8 cellular contexts compared by ENCODE assay signal in genomic region chr6:105991561-105992314, GRCh38.
DNase-seq lines count a peak whose midpoint lies in the region; ATAC-seq and TF ChIP-seq lines count a peak whose summit lies in the region.

No MANE protein-coding gene starts in this region.

- no peaks in the 10 kb centered on the region for H4K20me1 ChIP-seq in IMR-90 (ENCODE audit: insufficient read depth, low read length)

- no peaks in the 10 kb centered on the region for H3K27me3 ChIP-seq in IMR-90 (ENCODE audit: control insufficient read depth, insufficient read depth, low read length)
- peaks cover 0 to 3% of the 10 kb centered on the region in 2 donors for H3K27me3 ChIP-seq in esophagus (ENCODE audit: control insufficient read depth in 1 of 2, insufficient read depth in 2 of 2, low read length in 2 of 2)
- H3K27me3 ChIP-seq in ovary, result no peaks in the 10 kb centered on the region

- H3K27ac Mint-ChIP-seq in activated CD4-positive, alpha-beta memory T cell treated with anti-CD3 and anti-CD28 coated beads for 36 hours, result peak overlapping the region; percentile 81

- peak overlapping the region; percentile 94 for H3K23ac ChIP-seq in IMR-90 (ENCODE audit: low read depth, low read length)

- H3K4ac ChIP-seq in IMR-90 (ENCODE audit: low read depth, low read length), result peak overlapping the region; percentile 61

- CTCF ChIA-PET in IMR-90 (lab: Yijun Ruan, JAX), result interaction anchor here (0.9 to 1.2 kb wide), 2 partner anchors 15 to 94 kb away, joined by 3 read pairs; partner anchors contain the start of gene PRDM1
- CTCF ChIA-PET in activated CD4-positive, alpha-beta memory T cell treated with anti-CD3 and anti-CD28 coated beads for 36 hours (lab: Charles Lee), result interaction anchor here (0.8 to 3.0 kb wide), 9 partner anchors 9 to 539 kb away, joined by 3 to 23 read pairs (median 5); partner anchors contain the start of gene PRDM1

- peaks cover 32% of the 10 kb centered on the region for H3K4me1 Mint-ChIP-seq in activated CD4-positive, alpha-beta memory T cell treated with anti-CD3 and anti-CD28 coated beads for 36 hours (ENCODE audit: low read depth)

- WGBS in IMR-90 (ENCODE audit: extremely low coverage in 2 of 2, insufficient read length in 1 of 2), 2 experiments, result no CpG with 5 or more reads among the region's 23 CpGs
- WGBS in esophagus, 2 donors, result 5 to 9% methylated on average over 23 of the region's 23 CpGs
- 7 to 9% (median 7%) methylated on average over 23 of the region's 23 CpGs for WGBS in ovary, 3 donors

- no peaks in the 10 kb centered on the region for H3K9me3 Mint-ChIP-seq in activated CD4-positive, alpha-beta memory T cell treated with anti-CD3 and anti-CD28 coated beads for 36 hours

- H3K27ac ChIP-seq in IMR-90 (ENCODE audit: insufficient read depth, low read length) (peak overlapping the region; percentile 18; the same call in 1 of the 2 replicates), esophagus (ENCODE audit: low read depth in 2 of 2, low read length in 1 of 2) (peak overlapping the region; percentile 24 to 65), ovary (no peak overlapping the region)

- peak overlapping the region; percentile 88 for H3K4me3 Mint-ChIP-seq in activated CD4-positive, alpha-beta memory T cell treated with anti-CD3 and anti-CD28 coated beads for 36 hours

- H3K79me1 ChIP-seq in IMR-90 (ENCODE audit: low read depth in 1 of 2, low read length in 2 of 2), result peaks cover 0 to 25% of the 10 kb centered on the region in 2 experiments; a peak in 2 of 4 replicates

- H3K36me3 ChIP-seq in IMR-90 (ENCODE audit: control insufficient read depth, insufficient read depth, low read length) (no peaks in the 10 kb centered on the region), esophagus (ENCODE audit: control insufficient read depth in 2 of 2, insufficient read depth in 2 of 2, low read length in 1 of 2) (no peaks in the 10 kb centered on the region), ovary (no peaks in the 10 kb centered on the region)

- peak overlapping the region; percentile 73 for H3K4me3 ChIP-seq in GM08714 (ENCODE audit: low read length)
- peak overlapping the region; percentile 72 for H3K4me3 ChIP-seq in IMR-90 (ENCODE audit: insufficient read depth, low read depth, low read length)
- H3K4me3 ChIP-seq in esophagus (ENCODE audit: low read depth in 1 of 2, low read length in 2 of 2), result peak overlapping the region; percentile 56 to 78
- peak overlapping the region; percentile 68 for H3K4me3 ChIP-seq in ovary

- peaks cover 5% of the 10 kb centered on the region for H3K4me1 ChIP-seq in IMR-90 (ENCODE audit: control insufficient read depth, insufficient read depth, low read length)
- peaks cover 0 to 4% of the 10 kb centered on the region in 2 donors for H3K4me1 ChIP-seq in esophagus (ENCODE audit: control insufficient read depth in 2 of 2, insufficient read depth in 2 of 2, low read length in 1 of 2)
- H3K4me1 ChIP-seq in ovary (ENCODE audit: insufficient read depth), result no peaks in the 10 kb centered on the region

- intact Hi-C loops in IMR-90 (cut with micrococcal nuclease) (loop anchor here (5.0 kb wide), 2 partner anchors 194 to 389 kb away; no protein-coding TSS in a partner anchor), ovary (cut with DNase I) (loop anchor here in 2 of 4 donors (10.0 kb wide), 3 partner anchors 93 to 507 kb away; partner anchors contain the start of gene PRDM1 (in 2 of the 2))
- intact Hi-C loops in activated CD4-positive, alpha-beta memory T cell treated with anti-CD3 and anti-CD28 coated beads for 36 hours (cut with micrococcal nuclease), result loop anchor here (1.0 to 10.0 kb wide), 9 partner anchors 8 to 537 kb away; partner anchors contain the start of gene PRDM1

- peak overlapping the region; percentile 78 for H3K56ac ChIP-seq in IMR-90 (ENCODE audit: extremely low read depth, insufficient read depth, low read length)

- POLR2A ChIA-PET in IMR-90 (lab: Charles Lee; ENCODE audit: unreplicated experiment), result interaction anchor here (0.5 to 1.0 kb wide), 3 partner anchors 98 to 257 kb away, joined by 3 read pairs; no protein-coding TSS in a partner anchor
- POLR2A ChIA-PET in activated CD4-positive, alpha-beta memory T cell treated with anti-CD3 and anti-CD28 coated beads for 36 hours (lab: Charles Lee), result interaction anchor here (0.7 to 4.7 kb wide), 8 partner anchors 9 to 112 kb away, joined by 3 to 59 read pairs (median 6); partner anchors contain the start of gene PRDM1

- no peak for TF ChIP-seq POLR2A in IMR-90 (IDR thresholded peaks at IDR 0.05; ENCODE audit: low read depth, low read length)
- no peak for TF ChIP-seq POLR2A in ovary (IDR thresholded peaks at IDR 0.05)

- H3K36me3 Mint-ChIP-seq in activated CD4-positive, alpha-beta memory T cell treated with anti-CD3 and anti-CD28 coated beads for 36 hours, result no peaks in the 10 kb centered on the region

- peak overlapping the region; percentile 27 for H2BK5ac ChIP-seq in IMR-90 (ENCODE audit: low read depth, low read length, poor library complexity, severe bottlenecking)

- peak overlapping the region; percentile 54 to 79 for H4K8ac ChIP-seq in IMR-90 (ENCODE audit: low read depth in 2 of 2, low read length in 2 of 2)

- peak overlapping the region; percentile 84 for H2AK9ac ChIP-seq in IMR-90 (replicated peaks; ENCODE audit: low read depth, low read length, poor library complexity)

- ATAC-seq in GM21529 (IDR thresholded peaks at IDR 0.05; ENCODE audit: unreplicated experiment) (peak; percentile 30), IMR-90 (ENCODE audit: low read depth) (no peak)

- DNase-seq in IMR-90, result no peak
- DNase-seq in activated CD4-positive, alpha-beta memory T cell treated with anti-CD3 and anti-CD28 coated beads for 36 hours, result peak; percentile 63
- peak; percentile 33 to 53 (median 37) for DNase-seq in ovary
- DNase-seq in NCI-H1694 (lab: John Stamatoyannopoulos, UW), result no peak
- no peak for DNase-seq in retina

- no peaks in the 10 kb centered on the region for H3K9me3 ChIP-seq in IMR-90 (ENCODE audit: control insufficient read depth, insufficient read depth, low read length)
- H3K9me3 ChIP-seq in esophagus (ENCODE audit: control insufficient read depth in 2 of 2, insufficient read depth in 1 of 2, low read depth in 1 of 2, low read length in 1 of 2), result no peaks in the 10 kb centered on the region
- no peaks in the 10 kb centered on the region for H3K9me3 ChIP-seq in ovary

- no peak for TF ChIP-seq EP300 in ovary (IDR thresholded peaks at IDR 0.05)

- peak overlapping the region; percentile 81 for H2BK120ac ChIP-seq in IMR-90 (ENCODE audit: low read depth, low read length)

- peak overlapping the region; percentile 35 for H3K9ac ChIP-seq in IMR-90 (ENCODE audit: low read depth, low read length)

- H2BK20ac ChIP-seq in IMR-90 (ENCODE audit: low read depth, low read length), result peak overlapping the region; percentile 73

- peak overlapping the region; percentile 73 for H3K4me2 ChIP-seq in IMR-90 (ENCODE audit: low read depth, low read length)

- peaks cover 42% of the 10 kb centered on the region for H3K27me3 Mint-ChIP-seq in activated CD4-positive, alpha-beta memory T cell treated with anti-CD3 and anti-CD28 coated beads for 36 hours

- peak overlapping the region; percentile 99 for H2AFZ ChIP-seq in IMR-90 (replicated peaks; ENCODE audit: low read length, poor library complexity)

- peaks cover 12% of the 10 kb centered on the region for H3K9me1 ChIP-seq in IMR-90 (ENCODE audit: insufficient read depth, low read length)

- H2AK5ac ChIP-seq in IMR-90 (ENCODE audit: low read depth, low read length), result no peak overlapping the region; the same call in 1 of the 2 replicates

- no peak for TF ChIP-seq CTCF in IMR-90 (conservative IDR thresholded peaks at IDR 0.05; ENCODE audit: low read depth, low read length)
- TF ChIP-seq CTCF in ovary (IDR thresholded peaks at IDR 0.05), result no peak

- no TSS peak for BruUV-seq in IMR-90 (replicated peaks; lab: Mats Ljungman, UMichigan)

- in situ Hi-C loops in IMR-90 (cut with MboI; ENCODE audit: low sequenced_read_pairs), result loop anchor here (10.0 kb wide), 1 partner anchor 387 kb away; no protein-coding TSS in a partner anchor

- H3K14ac ChIP-seq in IMR-90 (replicated peaks; ENCODE audit: low read depth, low read length), result peak overlapping the region; percentile 90

- dilution Hi-C loops in IMR-90 (cut with HindIII; ENCODE audit: low sequenced_read_pairs, unreplicated experiment), result no loop called here

- peak overlapping the region; percentile 26 for H4K91ac ChIP-seq in IMR-90 (ENCODE audit: insufficient read depth, low read depth, low read length)

- H3K18ac ChIP-seq in IMR-90 (ENCODE audit: low read depth, low read length), result peak overlapping the region; percentile 29

- peak overlapping the region; percentile 49; the same call in 2 of the 3 replicates for H2BK15ac ChIP-seq in IMR-90 (ENCODE audit: low read depth, low read length)

- TF ChIP-seq RAD21 in IMR-90 (IDR thresholded peaks at IDR 0.05; ENCODE audit: low read length), result no peak

- H4K5ac ChIP-seq in IMR-90 (ENCODE audit: low read depth, low read length), result peak overlapping the region; percentile 3

TF ChIP-seq in IMR-90, 13 proteins besides CTCF, POLR2A, EP300 and RAD21 (continues in another document):
- no peak for TF ChIP-seq NFE2L2 (IDR thresholded peaks at IDR 0.05; ENCODE audit: low read depth, low read length)
- no peak for TF ChIP-seq MXI1 (IDR thresholded peaks at IDR 0.05; ENCODE audit: borderline replicate concordance, low read depth, low read length)
- no peak for TF ChIP-seq CEBPB (IDR thresholded peaks at IDR 0.05; ENCODE audit: low read depth, low read length)
- TF ChIP-seq SMC3 (IDR thresholded peaks at IDR 0.05; ENCODE audit: low read depth, low read length), result no peak
- TF ChIP-seq FOS (IDR thresholded peaks at IDR 0.05; ENCODE audit: low read depth, low read length), result no peak
- TF ChIP-seq ELK1 (IDR thresholded peaks at IDR 0.05; ENCODE audit: borderline replicate concordance, low read depth, low read length), result no peak
- TF ChIP-seq MAZ (IDR thresholded peaks at IDR 0.05; ENCODE audit: borderline replicate concordance, low read depth, low read length), result no peak
- no peak for TF ChIP-seq RCOR1 (IDR thresholded peaks at IDR 0.05; ENCODE audit: insufficient replicate concordance, low read length)

Comparison
In these comparisons a context has a peak if more than half of its experiments do, and no peak if none do; other contexts are left out.
1. DNase-seq: peak in activated CD4-positive, alpha-beta memory T cell treated with anti-CD3 and anti-CD28 coated beads for 36 hours (single experiment) and ovary (5 of 5); none in IMR-90 (single experiment), NCI-H1694 (single experiment) and retina (single experiment).
2. H3K27ac ChIP-seq: peak in IMR-90 (single experiment) and esophagus (2 of 2); none in ovary (0 of 2).
3. Peak in every context shown above with its lines, with median percentiles within 50 percentile points of each other: H3K4me3 ChIP-seq.